Comparison of ENCODE assay signal across 11 cellular contexts in genomic region chr12:93819048-93819491, GRCh38.
DNase-seq lines count a peak whose midpoint lies in the region; ATAC-seq and TF ChIP-seq lines count a peak whose summit lies in the region.
"Had no signal": no experiment of that assay in that cellular context is flagged by ENCODE, and none has a peak within 500 bp of the region (broad histone marks: within the 10 kb centered on the region; RNA-seq: fewer than 3 reads in every experiment).

No MANE protein-coding gene starts in this region.

- no peaks in the 10 kb centered on the region for H3K27me3 ChIP-seq in adrenal gland
- no peaks in the 10 kb centered on the region for H3K27me3 ChIP-seq in foreskin keratinocyte
- H3K27me3 ChIP-seq in H9 (ENCODE audit: insufficient read depth, low read length) = 0 out of 2 replicates have a peak, but pooled peaks cover 4% of the 10 kb centered on the region
- H3K27me3 ChIP-seq in CD8-positive, alpha-beta memory T cell (ENCODE audit: insufficient read depth, low read length, poor library complexity, severe bottlenecking) = no peaks in the 10 kb centered on the region
- H3K27me3 ChIP-seq in SJCRH30 = no peaks in the 10 kb centered on the region

- 13 to 35% (median 22%) methylated on average over 4 of the region's 4 CpGs for WGBS in adrenal gland, 4 donors
- no CpG with 5 or more reads among the region's 4 CpGs for WGBS in H9 (ENCODE audit: extremely low coverage, insufficient read length, low lambda C conversion rate)

- H2BK15ac ChIP-seq in H9 (ENCODE audit: low read depth, low read length) = no peak overlapping the region

- peak; percentile 73 to 93 (median 91) for DNase-seq in adrenal gland
- no peak for DNase-seq in foreskin keratinocyte
- DNase-seq in nephron progenitor cell = no peak
- DNase-seq in ureter (ENCODE audit: low spot score) = peak; percentile 57
- no peak for DNase-seq in H9
- no peak for DNase-seq in CD8-positive, alpha-beta memory T cell
- DNase-seq in SJCRH30 = no peak
- no peak for DNase-seq in central memory CD4-positive, alpha-beta T cell
- DNase-seq: kidney glomerular epithelial cell, NCI-H510A treated with DMSO at 0.1 percent for 48 hours had no signal

- H3K4me1 ChIP-seq in adrenal gland (replicated peaks in 1 of 2) (peaks cover 23 to 53% of the 10 kb centered on the region in 2 donors), foreskin keratinocyte (peaks cover 12% of the 10 kb centered on the region), H9 (ENCODE audit: insufficient read depth, low read length) (peaks cover 4% of the 10 kb centered on the region; the same call in 1 of the 2 replicates), SJCRH30 (peaks cover 8% of the 10 kb centered on the region; the same call in 1 of the 2 replicates)
- H3K4me1 ChIP-seq in CD8-positive, alpha-beta memory T cell (ENCODE audit: insufficient read depth, low read length) = no peaks in the 10 kb centered on the region
- H3K4me1 ChIP-seq: HAP-1 had no signal

- H3K36me3 ChIP-seq in adrenal gland (replicated peaks in 1 of 2) (no peaks in the 10 kb centered on the region), SJCRH30 (no peaks in the 10 kb centered on the region)
- H3K36me3 ChIP-seq in CD8-positive, alpha-beta memory T cell (ENCODE audit: insufficient read depth, low read length) = no peaks in the 10 kb centered on the region
- H3K36me3 ChIP-seq: HAP-1 had no signal

- no peak overlapping the region for H2AK5ac ChIP-seq in H9 (ENCODE audit: insufficient read length, low read length)

- peak; percentile 27 for ATAC-seq in foreskin keratinocyte

- H2BK20ac ChIP-seq in H9 (ENCODE audit: low read depth, low read length, poor library complexity, severe bottlenecking) = no peak overlapping the region

- no peak overlapping the region for H3K9ac ChIP-seq in H9 (ENCODE audit: extremely low read depth, insufficient read length, low read length)

- no peaks in the 10 kb centered on the region for H3K9me3 ChIP-seq in adrenal gland (replicated peaks in 1 of 3)
- H3K9me3 ChIP-seq in H9 (ENCODE audit: control insufficient read depth, low read depth, low read length) = no peaks in the 10 kb centered on the region
- no peaks in the 10 kb centered on the region for H3K9me3 ChIP-seq in CD8-positive, alpha-beta memory T cell (ENCODE audit: low read length)
- no peaks in the 10 kb centered on the region for H3K9me3 ChIP-seq in SJCRH30 (replicated peaks)
- H3K9me3 ChIP-seq: HAP-1 had no signal

- H3K4me2 ChIP-seq in H9 (ENCODE audit: insufficient read depth, insufficient read length, low read length) = no peak overlapping the region

- H3K4me1 Mint-ChIP-seq in nephron progenitor cell (peaks cover 47% of the 10 kb centered on the region), H9 (peaks cover 5 to 7% of the 10 kb centered on the region in 2 experiments)
- no peaks in the 10 kb centered on the region for H3K4me1 Mint-ChIP-seq in CD8-positive, alpha-beta memory T cell

- peak in 1 of 2 donors; percentile 61 for TF ChIP-seq POLR2A in adrenal gland (IDR thresholded peaks at IDR 0.05)

- CTCF ChIA-PET in CD8-positive, alpha-beta memory T cell (lab: Charles Lee) = no interaction called here

- intact Hi-C loops in adrenal gland (cut with DNase I) = no loop called here

- H3K56ac ChIP-seq in H9 (ENCODE audit: insufficient read length, low read depth, low read length) = no peak overlapping the region

- no peak overlapping the region for H3K14ac ChIP-seq in H9 (ENCODE audit: insufficient read depth, low read length)

- no peaks in the 10 kb centered on the region for H3K79me1 ChIP-seq in H9 (ENCODE audit: insufficient read depth, low read depth, low read length, poor library complexity, severe bottlenecking)

- no peak overlapping the region for H2BK5ac ChIP-seq in H9 (ENCODE audit: insufficient read length, low read length)

- peaks cover 4% of the 10 kb centered on the region for H3K27me3 Mint-ChIP-seq in nephron progenitor cell (ENCODE audit: low read depth, poor library complexity)
- no peaks in the 10 kb centered on the region for H3K27me3 Mint-ChIP-seq in H9 (ENCODE audit: low read depth)
- no peaks in the 10 kb centered on the region for H3K27me3 Mint-ChIP-seq in CD8-positive, alpha-beta memory T cell

- H3K9me3 Mint-ChIP-seq in nephron progenitor cell (no peaks in the 10 kb centered on the region), H9 (no peaks in the 10 kb centered on the region)
- no peaks in the 10 kb centered on the region for H3K9me3 Mint-ChIP-seq in CD8-positive, alpha-beta memory T cell

- no peak overlapping the region for H3K4me3 ChIP-seq in adrenal gland
- H3K4me3 ChIP-seq in CD8-positive, alpha-beta memory T cell (ENCODE audit: low read length) = no peak overlapping the region
- H3K4me3 ChIP-seq in SJCRH30 = no peak overlapping the region
- H3K4me3 ChIP-seq: HAP-1 had no signal

- no peaks in the 10 kb centered on the region for H4K20me1 ChIP-seq in H9 (ENCODE audit: control insufficient read depth, insufficient read depth, insufficient read length)

- no peak overlapping the region for H2BK12ac ChIP-seq in H9 (ENCODE audit: insufficient read length, low read depth, low read length)

- peak overlapping the region; percentile 22 to 94 (median 78) for H3K27ac ChIP-seq in adrenal gland
- no peak overlapping the region for H3K27ac ChIP-seq in foreskin keratinocyte
- no peak overlapping the region for H3K27ac ChIP-seq in H9 (ENCODE audit: insufficient read length, low read depth, low read length)
- no peak overlapping the region for H3K27ac ChIP-seq in CD8-positive, alpha-beta memory T cell (ENCODE audit: low read depth, low read length)
- H3K27ac ChIP-seq in SJCRH30 = no peak overlapping the region

- H3K79me2 ChIP-seq in H9 (ENCODE audit: insufficient read depth, low read length) = no peaks in the 10 kb centered on the region

- no peak overlapping the region for H3T11ph ChIP-seq in H9 (ENCODE audit: low read length)

- H3K4ac ChIP-seq in H9 (ENCODE audit: low read depth, low read length) = no peak overlapping the region

- POLR2A ChIA-PET in CD8-positive, alpha-beta memory T cell (lab: Charles Lee) = no interaction called here

- H3K4me3 Mint-ChIP-seq in nephron progenitor cell (no peak overlapping the region), H9 (no peak overlapping the region)
- H3K4me3 Mint-ChIP-seq in CD8-positive, alpha-beta memory T cell = no peak overlapping the region

- no peak overlapping the region for H3K23ac ChIP-seq in H9 (ENCODE audit: insufficient read length, low read depth, low read length)

- H3K27ac Mint-ChIP-seq in nephron progenitor cell (peak overlapping the region; percentile 93), H9 (no peak overlapping the region)
- H3K27ac Mint-ChIP-seq in CD8-positive, alpha-beta memory T cell = no peak overlapping the region

- no peaks in the 10 kb centered on the region for H3K36me3 Mint-ChIP-seq in nephron progenitor cell (ENCODE audit: low read depth)
- H3K36me3 Mint-ChIP-seq in H9 (ENCODE audit: insufficient read depth in 1 of 3, low read depth in 3 of 3) = peaks cover 0 to 1% (median 0%) of the 10 kb centered on the region in 3 experiments; a peak in 2 of 7 replicates
- H3K36me3 Mint-ChIP-seq in CD8-positive, alpha-beta memory T cell = peaks cover 0 to 12% (median 9%) of the 10 kb centered on the region in 3 donors

- TF ChIP-seq CTCF in adrenal gland (IDR thresholded peaks at IDR 0.05) = no peak
- TF ChIP-seq CTCF in foreskin keratinocyte (conservative IDR thresholded peaks at IDR 0.05) = no peak
- no peak for TF ChIP-seq CTCF in nephron progenitor cell (IDR thresholded peaks at IDR 0.05)
- TF ChIP-seq CTCF in H9 (conservative IDR thresholded peaks at IDR 0.05) = no peak

- H3K18ac ChIP-seq in H9 (ENCODE audit: insufficient read length, low read depth, low read length) = no peak overlapping the region

- H4K5ac ChIP-seq in H9 (ENCODE audit: insufficient read length, low read depth, low read length) = no peak overlapping the region

- no peaks in the 10 kb centered on the region for H3K23me2 ChIP-seq in H9 (ENCODE audit: insufficient read length, low read depth, low read length, poor library complexity, severe bottlenecking)

- no peak overlapping the region for H2BK120ac ChIP-seq in H9 (ENCODE audit: low read depth, low read length, poor library complexity, severe bottlenecking)

- no peak overlapping the region for H4K8ac ChIP-seq in H9 (replicated peaks; ENCODE audit: insufficient read length, low read depth, low read length)

- no peak overlapping the region for H2AFZ ChIP-seq in H9 (ENCODE audit: low read length)

- no peak overlapping the region for H4K91ac ChIP-seq in H9 (ENCODE audit: insufficient read length, low read depth, low read length)

Comparison
In these comparisons a context has a peak if more than half of its experiments do, and no peak if none do; other contexts are left out.
1. DNase-seq: peak in adrenal gland (7 of 7) and ureter (single experiment); none in foreskin keratinocyte (0 of 2), nephron progenitor cell (single experiment), H9 (single experiment), CD8-positive, alpha-beta memory T cell (0 of 5), SJCRH30 (0 of 2) and central memory CD4-positive, alpha-beta T cell (single experiment).
2. H3K27ac ChIP-seq: peak in adrenal gland (5 of 5); none in foreskin keratinocyte (single experiment), H9 (single experiment), CD8-positive, alpha-beta memory T cell (single experiment) and SJCRH30 (single experiment).